Comparison of ENCODE assay signal across 8 cellular contexts in the genomic region with DNA sequence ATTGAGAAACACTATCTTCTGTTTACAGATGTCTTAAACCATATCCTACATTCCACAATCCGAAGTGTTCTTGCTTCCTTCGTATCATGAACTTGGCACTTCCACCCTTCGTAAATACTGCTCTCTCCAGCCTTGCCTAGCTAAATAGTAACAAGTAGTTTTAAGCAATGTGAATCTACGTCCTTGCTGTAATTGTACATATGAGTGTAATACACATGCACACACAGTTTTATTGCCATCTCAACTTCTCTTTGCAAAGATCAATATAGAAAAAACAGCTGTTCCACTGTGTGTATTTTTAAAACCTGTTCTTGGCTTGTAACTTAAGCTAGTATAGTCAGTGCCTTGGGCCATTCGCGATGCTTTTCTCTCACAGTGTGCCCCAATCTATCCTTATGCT.
"Had no signal": no experiment of that assay in that cellular context is flagged by ENCODE, and none has a peak within 500 bp of the region (broad histone marks: within the 10 kb centered on the region; RNA-seq: fewer than 3 reads in every experiment).

No MANE protein-coding gene starts in this region.

- H3K36me3 ChIP-seq: HAP-1 had no signal

- H3K4me1 ChIP-seq: HAP-1 had no signal

- H3K9me3 Mint-ChIP-seq: H9 had no signal

- H2AFZ ChIP-seq: GM23248 had no signal

- H3K27ac Mint-ChIP-seq: H9, HFFc6 had no signal

- H3K27ac ChIP-seq: GM23248 had no signal

- H3K4me3 Mint-ChIP-seq: H9, HFFc6 had no signal

- ATAC-seq: HCT116 had no signal

- H3K4me3 ChIP-seq: GM23248, HAP-1 had no signal

- H3K4me1 Mint-ChIP-seq: H9 had no signal

- DNase-seq: GM23248, GOT3, H7, H9, HCEC 1CT, HFFc6 had no signal

- H3K9me3 ChIP-seq: HAP-1 had no signal
